ENCODE assay signal across 8 cellular contexts in genomic region chr19:45001087-45001739, GRCh38. TPM values are rescaled to one million over a fixed set of nuclear protein-coding genes. Genes with fewer than 3 reads are reported as not detected.
A peak's percentile ranks its signal among the peaks of the same experiment; 100 is the strongest.
DNase-seq lines count a peak whose midpoint lies in the region; ATAC-seq and TF ChIP-seq lines count a peak whose summit lies in the region.

Gene RELB, plus strand, starts transcription at chr19:45001464. Its CDS starts 116 bp downstream, at chr19:45001580.

- TF ChIP-seq CTCF in DND-41 (IDR thresholded peaks at IDR 0.05; ENCODE audit: borderline replicate concordance, extremely low read depth, low read length, poor library complexity, severe bottlenecking) (no peak), KMS-11 (conservative IDR thresholded peaks at IDR 0.05; ENCODE audit: low read depth, low read length) (no peak), RWPE1 (conservative IDR thresholded peaks at IDR 0.05; ENCODE audit: low read depth) (no peak), fibroblast of the aortic adventitia (IDR thresholded peaks at IDR 0.05; ENCODE audit: insufficient read depth, low read length) (no peak), nephron progenitor cell (IDR thresholded peaks at IDR 0.05) (no peak)

- H3K4me1 ChIP-seq in DND-41 (ENCODE audit: insufficient read depth, low read length) (peaks cover 20% of the 10 kb centered on the region), KMS-11 (ENCODE audit: low read depth, poor library complexity, severe bottlenecking) (peaks cover 42% of the 10 kb centered on the region)

- H3K27ac ChIP-seq in DND-41 (ENCODE audit: low read length) (peak within 1 kb of the TSS; percentile 70), KMS-11 (peak within 1 kb of the TSS; percentile 97), RWPE1 (peak within 1 kb of the TSS; percentile 90)

- peak within 1 kb of the TSS; percentile 80 for H3K9ac ChIP-seq in DND-41 (ENCODE audit: low read depth, low read length)
- peak within 1 kb of the TSS; percentile 97 for H3K9ac ChIP-seq in KMS-11

- H3K36me3 ChIP-seq in DND-41 (ENCODE audit: insufficient read depth, low read length): no peaks in the 10 kb centered on the region
- no peaks in the 10 kb centered on the region for H3K36me3 ChIP-seq in KMS-11 (ENCODE audit: insufficient read depth)

- peaks cover 8% of the 10 kb centered on the region; the same call in 1 of the 2 replicates for H4K20me1 ChIP-seq in DND-41 (ENCODE audit: insufficient read depth, low read length)
- H4K20me1 ChIP-seq in KMS-11 (ENCODE audit: insufficient read depth): no peaks in the 10 kb centered on the region

- peak within 1 kb of the TSS; percentile 86 for H2AFZ ChIP-seq in DND-41 (ENCODE audit: low read depth, low read length)
- peak within 1 kb of the TSS; percentile 86; the same call in 1 of the 2 replicates for H2AFZ ChIP-seq in KMS-11 (ENCODE audit: low read depth)

- CTCF ChIA-PET in RWPE1 (lab: Yijun Ruan, JAX): interaction anchor here (0.6 to 1.2 kb wide), 5 partner anchors 12 to 256 kb away, joined by 3 to 5 read pairs (median 4); no protein-coding TSS in a partner anchor

- H3K4me2 ChIP-seq in DND-41 (ENCODE audit: insufficient read depth, low read length): peak within 1 kb of the TSS; percentile 98
- peak within 1 kb of the TSS; percentile 86 for H3K4me2 ChIP-seq in KMS-11

- POLR2A ChIA-PET in RWPE1 (lab: Yijun Ruan, JAX; ENCODE audit: low non-redundant PET): interaction anchor here (0.6 to 1.0 kb wide), 4 partner anchors 8 to 152 kb away, joined by 3 to 6 read pairs (median 4); no protein-coding TSS in a partner anchor

- peaks cover 24% of the 10 kb centered on the region for H3K27me3 Mint-ChIP-seq in nephron progenitor cell (ENCODE audit: low read depth, poor library complexity)

- peak within 1 kb of the TSS; percentile 95 for H3K4me3 Mint-ChIP-seq in nephron progenitor cell

- no peaks in the 10 kb centered on the region for H3K9me3 ChIP-seq in DND-41 (ENCODE audit: insufficient read depth, low read length, severe bottlenecking)

- peak; percentile 87 for DNase-seq in DND-41
- peak; percentile 100 for DNase-seq in RWPE1 (ENCODE audit: low spot score)
- DNase-seq in activated effector memory CD4-positive, alpha-beta T cell treated with Interleukin-2 at 50 U/mL for 16 hours: peak; percentile 90
- DNase-seq in fibroblast of the aortic adventitia (ENCODE audit: low read depth): peak; percentile 80
- DNase-seq in nephron progenitor cell: peak; percentile 98
- DNase-seq in stimulated activated naive CD8-positive, alpha-beta T cell treated with anti-CD3 and anti-CD28 coated beads, Interleukin-15, Interleukin-2, amounts not matched to agents 100 U/mL and 50 U/mL, for 24 hours: peak; percentile 99

- peak; percentile 42 for ATAC-seq in DND-41 (ENCODE audit: insufficient read depth, low read depth)
- ATAC-seq in GM21737 (IDR thresholded peaks at IDR 0.05; ENCODE audit: unreplicated experiment): peak; percentile 45
- ATAC-seq in stimulated activated naive CD8-positive, alpha-beta T cell treated with anti-CD3 and anti-CD28 coated beads, Interleukin-15, Interleukin-2, amounts not matched to agents 100 U/mL and 50 U/mL, for 24 hours: peak; percentile 68

- no peaks in the 10 kb centered on the region for H3K36me3 Mint-ChIP-seq in nephron progenitor cell (ENCODE audit: low read depth)

- H3K27me3 ChIP-seq in DND-41 (ENCODE audit: insufficient read depth, low read length, poor library complexity) (no peaks in the 10 kb centered on the region), KMS-11 (ENCODE audit: insufficient read depth, low read depth) (no peaks in the 10 kb centered on the region)

- H3K79me2 ChIP-seq in DND-41 (ENCODE audit: insufficient read depth, low read length) (no peaks in the 10 kb centered on the region), KMS-11 (ENCODE audit: insufficient read depth, low read depth) (peaks cover 8% of the 10 kb centered on the region; the same call in 1 of the 2 replicates)

- peak within 1 kb of the TSS; percentile 100 for H3K27ac Mint-ChIP-seq in nephron progenitor cell

- H3K9me3 Mint-ChIP-seq in nephron progenitor cell: no peaks in the 10 kb centered on the region

- H3K4me3 ChIP-seq in DND-41 (ENCODE audit: low read depth in 1 of 2, low read length in 2 of 2) (peak within 1 kb of the TSS; percentile 60 to 87; a peak in 3 of 4 replicates), KMS-11 (IDR thresholded peaks at IDR 0.05; ENCODE audit: insufficient read depth, low read depth, low read length) (no peak within 1 kb of the TSS), fibroblast of the aortic adventitia (ENCODE audit: low read depth, low read length) (peak within 1 kb of the TSS; percentile 82)

- peaks cover 6% of the 10 kb centered on the region for H3K4me1 Mint-ChIP-seq in nephron progenitor cell

RNA-seq across cellular contexts. Expression of gene RELB, which starts in this region (rescaled TPM):
- 3.4 and 5.9 TPM in 2 replicates for total RNA-seq in fibroblast of the aortic adventitia (ENCODE audit: low replicate concordance)
